In the genomic region with DNA sequence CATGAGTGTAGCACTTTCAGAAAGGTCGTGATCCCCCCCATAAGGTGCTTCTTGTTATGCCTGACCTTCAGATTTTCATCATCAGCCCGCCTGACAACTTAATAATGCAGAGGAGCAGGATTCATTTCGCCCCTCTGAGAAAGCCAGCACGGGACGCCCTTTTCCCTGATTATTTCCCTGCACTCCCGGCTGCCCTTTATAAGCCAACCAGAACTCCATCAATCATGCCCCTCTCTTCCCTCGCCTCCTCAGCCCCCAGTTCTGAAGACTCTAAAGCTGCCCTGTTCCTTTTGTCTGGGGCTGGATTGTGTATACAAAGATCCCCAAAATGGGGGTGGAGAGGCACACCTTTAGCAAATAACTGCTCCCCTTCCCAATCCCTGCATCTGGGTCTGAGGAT, we compare ENCODE assay signal across 17 cellular contexts.
DNase-seq lines count a peak whose midpoint lies in the region; ATAC-seq and TF ChIP-seq lines count a peak whose summit lies in the region.
"Had no signal": no experiment of that assay in that cellular context is flagged by ENCODE, and none has a peak within 500 bp of the region (broad histone marks: within the 10 kb centered on the region; RNA-seq: fewer than 3 reads in every experiment).

No MANE protein-coding gene starts in this region.

- no peak overlapping the region for H3K4me2 ChIP-seq in neuronal stem cell (ENCODE audit: insufficient read depth, low read length, poor library complexity, severe bottlenecking)

- no peaks in the 10 kb centered on the region for H3K27me3 Mint-ChIP-seq in brain
- H3K27me3 Mint-ChIP-seq: CD4-positive, alpha-beta memory T cell had no signal

- DNase-seq in right cardiac atrium (no peak), left ventricle myocardium superior (no peak), neuronal stem cell (ENCODE audit: low spot score) (no peak), vagina (ENCODE audit: extremely low spot score in 2 of 2) (no peak), mucosa of descending colon (no peak)
- DNase-seq in activated CD4-positive, alpha-beta T cell treated with anti-CD3 and anti-CD28 coated beads, Interleukin-2, amount 50 U/mL, for 1 hour = no peak
- DNase-seq: CD4-positive, alpha-beta memory T cell; DMS79 treated with DMSO at 0.1 percent for 48 hours; GDM1; GOT3; HFFc6; NCI-H1930; NCI-H2171; NCI-H510A; SJCRH30 had no signal

- H3K36me3 Mint-ChIP-seq in brain = no peaks in the 10 kb centered on the region
- H3K36me3 Mint-ChIP-seq: CD4-positive, alpha-beta memory T cell had no signal

- TF ChIP-seq POLR2A in vagina (IDR thresholded peaks at IDR 0.05) = no peak

- H3K27ac ChIP-seq in right cardiac atrium (ENCODE audit: low read length) (peak overlapping the region; percentile 38), neuronal stem cell (replicated peaks; ENCODE audit: low read length) (no peak overlapping the region), vagina (peak overlapping the region; percentile 55)
- H3K27ac ChIP-seq: SJCRH30 had no signal

- H3K4me1 Mint-ChIP-seq in brain = peaks cover 46% of the 10 kb centered on the region

- no peak overlapping the region for H3K9ac ChIP-seq in neuronal stem cell (ENCODE audit: low read depth, low read length, poor library complexity)

- H3K27me3 ChIP-seq in right cardiac atrium (ENCODE audit: control insufficient read depth, insufficient read depth) = no peaks in the 10 kb centered on the region
- H3K27me3 ChIP-seq in neuronal stem cell (ENCODE audit: control insufficient read depth in 3 of 3, insufficient read depth in 3 of 3, low read depth in 1 of 3, low read length in 3 of 3) = no peaks in the 10 kb centered on the region
- H3K27me3 ChIP-seq in vagina = no peaks in the 10 kb centered on the region
- H3K27me3 ChIP-seq: SJCRH30 had no signal

- peak overlapping the region; percentile 23 for H2AFZ ChIP-seq in neuronal stem cell (ENCODE audit: low read length)

- ATAC-seq in right cardiac atrium = no peak
- ATAC-seq in left ventricle myocardium superior = no peak
- ATAC-seq in mucosa of descending colon = no peak
- ATAC-seq in HG03045 (IDR thresholded peaks at IDR 0.05; ENCODE audit: unreplicated experiment) = no peak

- WGBS in right cardiac atrium = 66% methylated on average over 7 of the region's 7 CpGs
- WGBS in neuronal stem cell (ENCODE audit: extremely low coverage in 2 of 2, insufficient read length in 2 of 2, insufficient replicate concordance in 1 of 2), 2 donors = no CpG with 5 or more reads among the region's 7 CpGs

- H3K4me1 ChIP-seq in right cardiac atrium (ENCODE audit: control insufficient read depth, insufficient read depth, low read length) = peaks cover 4% of the 10 kb centered on the region
- H3K4me1 ChIP-seq in neuronal stem cell (ENCODE audit: control insufficient read depth in 2 of 2, insufficient read depth in 1 of 2, low read depth in 1 of 2, low read length in 2 of 2) = peaks cover 11 to 12% of the 10 kb centered on the region in 2 donors
- H3K4me1 ChIP-seq in vagina = peaks cover 10% of the 10 kb centered on the region
- H3K4me1 ChIP-seq in mucosa of descending colon (ENCODE audit: low read depth) = no peaks in the 10 kb centered on the region
- H3K4me1 ChIP-seq: SJCRH30 had no signal

- no peak overlapping the region for H3K23ac ChIP-seq in neuronal stem cell (ENCODE audit: low read depth, low read length, poor library complexity)

- H2BK15ac ChIP-seq in neuronal stem cell (ENCODE audit: low read length) = no peak overlapping the region

- TF ChIP-seq CTCF in brain (conservative IDR thresholded peaks at IDR 0.05) (no peak), vagina (IDR thresholded peaks at IDR 0.05) (no peak), mucosa of descending colon (IDR thresholded peaks at IDR 0.05) (no peak)

- peak overlapping the region in 2 of 5 experiments; percentile 32 to 87 for H3K27ac Mint-ChIP-seq in brain
- H3K27ac Mint-ChIP-seq: CD4-positive, alpha-beta memory T cell; HFFc6 had no signal

- no peak overlapping the region for H2BK12ac ChIP-seq in neuronal stem cell (ENCODE audit: low read length)

- peak overlapping the region in 3 of 5 experiments; percentile 40 to 52 (median 51) for H3K4me3 Mint-ChIP-seq in brain

- H2BK5ac ChIP-seq in neuronal stem cell (ENCODE audit: low read length) = no peak overlapping the region

- H3K4ac ChIP-seq in neuronal stem cell (ENCODE audit: low read length) = no peak overlapping the region

- H2AK5ac ChIP-seq in neuronal stem cell (ENCODE audit: low read depth, low read length) = no peak overlapping the region

- peaks cover 0 to 3% (median 0%) of the 10 kb centered on the region in 5 experiments for H3K9me3 Mint-ChIP-seq in brain
- H3K9me3 Mint-ChIP-seq: HFFc6 had no signal

- H3K4me3 ChIP-seq in right cardiac atrium (ENCODE audit: low read length) = no peak overlapping the region
- H3K4me3 ChIP-seq in neuronal stem cell (ENCODE audit: low read length in 2 of 2) = no peak overlapping the region
- H3K4me3 ChIP-seq in vagina = peak overlapping the region in 1 of 2 donors; percentile 6
- no peak overlapping the region for H3K4me3 ChIP-seq in mucosa of descending colon
- H3K4me3 ChIP-seq: SJCRH30 had no signal

- no peak overlapping the region for H3K14ac ChIP-seq in neuronal stem cell (ENCODE audit: low read length)

- H3K9me3 ChIP-seq in right cardiac atrium (ENCODE audit: control insufficient read depth, low read length) (no peaks in the 10 kb centered on the region), neuronal stem cell (replicated peaks in 1 of 2; ENCODE audit: control insufficient read depth in 2 of 2, insufficient read depth in 1 of 2, low read depth in 1 of 2, low read length in 2 of 2) (no peaks in the 10 kb centered on the region), vagina (no peaks in the 10 kb centered on the region), mucosa of descending colon (no peaks in the 10 kb centered on the region)
- H3K9me3 ChIP-seq: SJCRH30 had no signal

- H4K91ac ChIP-seq in neuronal stem cell (ENCODE audit: low read depth, low read length, poor library complexity) = no peak overlapping the region

- H2BK120ac ChIP-seq in neuronal stem cell (ENCODE audit: low read depth, low read length) = no peak overlapping the region

- H3K18ac ChIP-seq in neuronal stem cell (ENCODE audit: low read length) = no peak overlapping the region

- no peak overlapping the region for H4K8ac ChIP-seq in neuronal stem cell (ENCODE audit: low read depth, low read length)

- no peaks in the 10 kb centered on the region for H3K79me1 ChIP-seq in neuronal stem cell (ENCODE audit: low read depth, low read length)

- intact Hi-C loops in right cardiac atrium (cut with DNase I) (no loop called here), left ventricle myocardium superior (cut with micrococcal nuclease) (no loop called here), vagina (cut with DNase I) (no loop called here), mucosa of descending colon (cut with DNase I, micrococcal nuclease) (no loop called here)

- H3K36me3 ChIP-seq in neuronal stem cell (replicated peaks in 1 of 2; ENCODE audit: control insufficient read depth in 2 of 2, insufficient read depth in 2 of 2, low read length in 2 of 2) = no peaks in the 10 kb centered on the region
- H3K36me3 ChIP-seq in vagina = no peaks in the 10 kb centered on the region
- H3K36me3 ChIP-seq in mucosa of descending colon (ENCODE audit: low read depth) = no peaks in the 10 kb centered on the region
- H3K36me3 ChIP-seq: SJCRH30 had no signal
